9 cellular contexts compared by ENCODE assay signal in the genomic region with DNA sequence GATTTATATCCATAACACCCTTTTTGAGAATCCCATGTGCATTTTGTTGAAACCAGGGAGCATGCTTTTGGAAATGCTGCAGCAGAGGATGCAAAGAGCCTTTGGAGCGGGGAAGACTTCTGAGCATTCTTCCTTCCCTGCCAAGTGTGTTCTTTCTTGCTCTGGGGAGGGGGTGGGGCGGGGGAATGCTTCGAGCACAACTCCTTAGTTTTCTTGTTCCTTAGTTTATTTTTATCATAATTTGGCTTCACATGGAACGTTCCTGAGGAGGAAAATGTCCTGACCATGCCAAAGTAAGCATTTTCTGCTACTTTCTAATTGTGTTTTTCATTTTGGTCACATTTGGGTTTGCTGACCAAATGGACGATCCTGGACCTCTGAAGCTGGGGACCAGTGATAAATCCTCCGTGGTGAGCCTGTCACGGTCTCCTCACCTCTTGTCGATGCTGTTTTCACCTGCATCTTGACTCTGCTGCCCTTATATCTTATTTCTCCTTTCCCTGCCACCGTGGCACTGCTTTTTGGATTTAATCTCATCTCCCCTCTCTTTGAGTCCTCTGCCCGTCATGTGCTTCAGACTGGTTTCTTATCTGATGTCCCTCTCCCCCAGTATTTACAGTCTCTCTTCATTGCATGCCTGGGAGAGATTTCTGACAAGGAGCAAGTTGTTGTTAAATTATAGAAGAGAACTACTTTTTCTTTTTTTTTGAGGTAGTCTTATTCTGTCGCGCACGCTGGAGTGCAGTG. TPM values are rescaled to one million over a fixed set of nuclear protein-coding genes. Genes with fewer than 3 reads are reported as not detected.
DNase-seq lines count a peak whose midpoint lies in the region; ATAC-seq and TF ChIP-seq lines count a peak whose summit lies in the region.
"Had no signal": no experiment of that assay in that cellular context is flagged by ENCODE, and none has a peak within 500 bp of the region (broad histone marks: within the 10 kb centered on the region; RNA-seq: fewer than 3 reads in every experiment).

No MANE protein-coding gene starts in this region.

- no peak for DNase-seq in activated T-cell treated with anti-CD3 and anti-CD28 coated beads, Interleukin-2, amount 50 U/mL, for 4 hours
- no peak for DNase-seq in activated T-cell treated with anti-CD3 and anti-CD28 coated beads for 4 hours
- peak; percentile 63 for DNase-seq in fibroblast of the aortic adventitia (ENCODE audit: low read depth)
- no peak for DNase-seq in thoracic aorta (ENCODE audit: low spot score)
- DNase-seq in dorsolateral prefrontal cortex, result no peak
- no peak for DNase-seq in posterior vena cava (ENCODE audit: low spot score)
- DNase-seq in stimulated activated CD4-positive, alpha-beta T cell treated with anti-CD3 and anti-CD28 coated beads, Interleukin-4, amount 100 ng/mL, for 4 hours, result no peak
- DNase-seq: heart right ventricle had no signal

- peaks cover 46 to 86% of the 10 kb centered on the region in 2 donors for H3K4me1 ChIP-seq in thoracic aorta (ENCODE audit: control insufficient read depth in 1 of 2, low read depth in 2 of 2)

- H3K27ac ChIP-seq in thoracic aorta, result peak overlapping the region; percentile 93
- peak overlapping the region in 19 of 59 donors; percentile 5 to 96 (median 48) for H3K27ac ChIP-seq in dorsolateral prefrontal cortex

- peak overlapping the region; percentile 88 for H3K4me3 Mint-ChIP-seq in activated T-cell treated with anti-CD3 and anti-CD28 coated beads, Interleukin-2, amount 50 U/mL, for 4 hours

- no peaks in the 10 kb centered on the region for H3K27me3 Mint-ChIP-seq in activated T-cell treated with anti-CD3 and anti-CD28 coated beads, Interleukin-2, amount 50 U/mL, for 4 hours (ENCODE audit: low read depth)

- intact Hi-C loops in dorsolateral prefrontal cortex (cut with DNase I), result loop anchor here in 1 of 2 donors (10.0 kb wide), 1 partner anchor 123 kb away; no protein-coding TSS in a partner anchor
- intact Hi-C loops in posterior vena cava (cut with DNase I), result no loop called here

- peaks cover 46% of the 10 kb centered on the region for H3K36me3 Mint-ChIP-seq in activated T-cell treated with anti-CD3 and anti-CD28 coated beads, Interleukin-2, amount 50 U/mL, for 4 hours (ENCODE audit: insufficient read depth)

- H3K9me3 Mint-ChIP-seq in activated T-cell treated with anti-CD3 and anti-CD28 coated beads, Interleukin-2, amount 50 U/mL, for 4 hours, result no peaks in the 10 kb centered on the region

- H3K36me3 ChIP-seq in thoracic aorta, result peaks cover 4% of the 10 kb centered on the region

- no peaks in the 10 kb centered on the region for H3K9me3 ChIP-seq in thoracic aorta
- H3K9me3 ChIP-seq: heart right ventricle had no signal

- TF ChIP-seq CTCF in WI38 (IDR thresholded peaks at IDR 0.05; ENCODE audit: low read depth, low read length), result no peak
- TF ChIP-seq CTCF in fibroblast of the aortic adventitia (IDR thresholded peaks at IDR 0.05; ENCODE audit: insufficient read depth, low read length), result no peak
- TF ChIP-seq CTCF in thoracic aorta (IDR thresholded peaks at IDR 0.05), result no peak
- TF ChIP-seq CTCF in dorsolateral prefrontal cortex (IDR thresholded peaks at IDR 0.05 in 54 of 56, conservative IDR thresholded peaks at IDR 0.05 in 2 of 56; ENCODE audit: low read depth in 1 of 56, partially characterized antibody in 56 of 56), result no peak

- H3K27me3 ChIP-seq in thoracic aorta (replicated peaks; ENCODE audit: insufficient read depth) (no peaks in the 10 kb centered on the region), dorsolateral prefrontal cortex (no peaks in the 10 kb centered on the region)
- H3K27me3 ChIP-seq: heart right ventricle had no signal

- no peak for ATAC-seq in activated T-cell treated with anti-CD3 and anti-CD28 coated beads, Interleukin-2, amount 50 U/mL, for 4 hours
- peak; percentile 28 for ATAC-seq in thoracic aorta (ENCODE audit: insufficient number of reproducible peaks, low FRiP score, low read depth)

- peaks cover 57% of the 10 kb centered on the region for H3K4me1 Mint-ChIP-seq in activated T-cell treated with anti-CD3 and anti-CD28 coated beads, Interleukin-2, amount 50 U/mL, for 4 hours (ENCODE audit: low read depth)

- H3K4me3 ChIP-seq in WI38 (ENCODE audit: low read depth, low read length) (peak overlapping the region; percentile 74), fibroblast of the aortic adventitia (ENCODE audit: low read depth, low read length) (peak overlapping the region; percentile 51), thoracic aorta (peak overlapping the region; percentile 87), dorsolateral prefrontal cortex (peak overlapping the region in 13 of 59 donors; percentile 1 to 88 (median 79))

RNA-seq across cellular contexts. Expression of gene CTPS1, which starts 2.4 kb away (rescaled TPM):
- 100 to 1,000 TPM; 194 to 214 (median 194) TPM for total RNA-seq in activated T-cell treated with anti-CD3 and anti-CD28 coated beads, Interleukin-2, amount 50 U/mL, for 4 hours
- total RNA-seq in fibroblast of the aortic adventitia (ENCODE audit: low replicate concordance) (10.7 and 22.9 TPM in 2 replicates), thoracic aorta (10 to 100 TPM; 79.2 to 84.4 TPM), dorsolateral prefrontal cortex (10 to 100 TPM; 15.1 to 36.8 (median 22.8) TPM), posterior vena cava (10 to 100 TPM; 37.7 to 39.1 TPM)

RNA-seq across cellular contexts. Expression of gene SLFNL1, which starts 39.6 kb away (rescaled TPM):
- under 1 TPM in 2 of 3 donors, not detected in 1; 0.05 to 0.24 TPM for total RNA-seq in activated T-cell treated with anti-CD3 and anti-CD28 coated beads, Interleukin-2, amount 50 U/mL, for 4 hours
- total RNA-seq in fibroblast of the aortic adventitia (ENCODE audit: low replicate concordance) (0.09 and 0.57 TPM in 2 replicates), thoracic aorta (1 to 10 TPM in 1 of 2 donors, under 1 TPM in 1; 0.68 to 1.3 TPM), dorsolateral prefrontal cortex (1 to 10 TPM in 73 of 120 experiments, under 1 TPM in 47; 0.26 to 5.1 (median 1.2) TPM), posterior vena cava (under 1 TPM; 0.14 to 0.38 TPM)
